In the genomic region with DNA sequence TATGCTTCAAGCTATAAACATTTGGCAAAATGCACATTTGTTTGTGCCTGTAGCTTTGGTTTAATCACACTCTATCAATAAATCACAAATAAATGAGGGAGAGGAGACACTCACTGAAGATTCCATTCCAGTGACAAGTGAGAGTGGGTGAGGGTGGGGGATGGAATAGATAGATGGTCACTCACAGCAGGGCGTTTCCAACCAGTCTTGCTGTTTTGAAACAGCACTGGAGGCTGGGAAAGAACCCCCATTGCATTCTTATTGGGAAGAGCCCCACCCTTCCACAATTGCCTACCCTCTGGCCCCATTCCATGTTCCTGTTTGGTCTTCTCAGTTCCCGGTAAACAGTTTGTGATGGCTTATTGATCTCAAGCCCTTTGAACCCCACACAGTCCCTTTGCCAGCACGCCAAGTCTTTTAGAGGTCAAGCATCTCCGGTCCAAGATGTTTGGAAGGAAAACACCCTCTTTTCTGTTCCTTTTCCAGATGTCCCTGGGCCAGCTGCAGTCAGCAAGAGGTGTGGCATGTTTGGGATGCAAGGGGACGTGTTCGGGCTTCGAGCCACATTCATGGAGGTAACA, we compare ENCODE assay signal across 15 cellular contexts. TPM values are rescaled to one million over a fixed set of nuclear protein-coding genes. Genes with fewer than 3 reads are reported as not detected.
DNase-seq lines count a peak whose midpoint lies in the region; TF ChIP-seq lines count a peak whose summit lies in the region.
"Had no signal": no experiment of that assay in that cellular context is flagged by ENCODE, and none has a peak within 500 bp of the region (broad histone marks: within the 10 kb centered on the region; RNA-seq: fewer than 3 reads in every experiment).

No MANE protein-coding gene starts in this region.

- no peak for TF ChIP-seq CTCF in ascending aorta (IDR thresholded peaks at IDR 0.05)

- peaks cover 8 to 66% of the 10 kb centered on the region in 2 donors for H3K4me1 ChIP-seq in ascending aorta

- no peaks in the 10 kb centered on the region for H3K27me3 ChIP-seq in ascending aorta
- H3K27me3 ChIP-seq: uterus had no signal

- H3K4me3 ChIP-seq in ascending aorta = no peak overlapping the region
- no peak overlapping the region for H3K4me3 ChIP-seq in skin epidermis
- H3K4me3 ChIP-seq: K562, uterus had no signal

- H3K27ac ChIP-seq in ascending aorta (peak overlapping the region; percentile 5 to 19), skin epidermis (peak overlapping the region in 11 of 21 experiments; percentile 15 to 76 (median 39))

- no peaks in the 10 kb centered on the region for H3K9me3 ChIP-seq in ascending aorta
- H3K9me3 ChIP-seq: uterus had no signal

- intact Hi-C loops in ascending aorta (cut with DNase I) = no loop called here

- peaks cover 31 to 97% of the 10 kb centered on the region in 2 donors for H3K36me3 ChIP-seq in ascending aorta
- H3K36me3 ChIP-seq: uterus had no signal

- DNase-seq in GM03348 (ENCODE audit: low spot score) (peak; percentile 87), ascending aorta (ENCODE audit: low spot score in 2 of 2) (no peak), kidney glomerular epithelial cell (lab: John Stamatoyannopoulos, UW) (peak; percentile 15), NCI-H1417 (lab: John Stamatoyannopoulos, UW) (no peak), NCI-H446 treated with DMSO at 0.1 percent for 48 hours (lab: John Stamatoyannopoulos, UW) (no peak), HK-2 (ENCODE audit: unreplicated experiment) (no peak), cerebellar cortex (ENCODE audit: low spot score) (no peak)
- DNase-seq: activated naive CD4-positive, alpha-beta T cell treated with Interleukin-2 at 50 U/mL for 16 hours; CD4-positive, alpha-beta T cell; glutamatergic neuron; mesendoderm; NCI-H2081 treated with DMSO at 0.1 percent for 48 hours had no signal

RNA-seq across cellular contexts. Expression of a gene that starts 30.7 kb away (rescaled TPM):
- total RNA-seq in ascending aorta = 634 TPM
- total RNA-seq: K562 had no signal

Comparison
In these comparisons a context has a peak if more than half of its experiments do, and no peak if none do; other contexts are left out.
1. DNase-seq: peak in GM03348 (single experiment) and kidney glomerular epithelial cell (single experiment); none in ascending aorta (0 of 2), NCI-H1417 (0 of 3), NCI-H446 treated with DMSO at 0.1 percent for 48 hours (single experiment), HK-2 (single experiment) and cerebellar cortex (single experiment).